In genomic region chr4:4269856-4270255, GRCh38 we compare ENCODE assay signal across 1 cellular context.
TF ChIP-seq lines count a peak whose summit lies in the region.

No MANE protein-coding gene starts in this region.

TF ChIP-seq in SK-N-SH treated with all-trans-retinoic acid at 6 μM for 48 hours, 23 proteins besides CTCF, POLR2A, EP300 and RAD21 (continued from another document):
- no peak for TF ChIP-seq CREB5 (CRISPR knock-in tag; IDR thresholded peaks at IDR 0.05; ENCODE audit: low read depth)
- TF ChIP-seq TSHZ2 (CRISPR knock-in tag; IDR thresholded peaks at IDR 0.05): no peak
- no peak for TF ChIP-seq CSDC2 (CRISPR knock-in tag; IDR thresholded peaks at IDR 0.05)
- no peak for TF ChIP-seq ZNF565 (CRISPR knock-in tag; conservative IDR thresholded peaks at IDR 0.05; ENCODE audit: low read depth)
